Comparison of ENCODE assay signal across 8 cellular contexts in genomic region chr5:143405747-143406098, GRCh38. TPM values are rescaled to one million over a fixed set of nuclear protein-coding genes. Genes with fewer than 3 reads are reported as not detected.
DNase-seq lines count a peak whose midpoint lies in the region; ATAC-seq and TF ChIP-seq lines count a peak whose summit lies in the region.

No MANE protein-coding gene starts in this region.

- no peaks in the 10 kb centered on the region for H3K9me3 ChIP-seq in T-helper 17 cell (ENCODE audit: control insufficient read depth, low read length, poor library complexity, severe bottlenecking)
- H3K9me3 ChIP-seq in gastrocnemius medialis: no peaks in the 10 kb centered on the region

- no peak for TF ChIP-seq POLR2A in gastrocnemius medialis (IDR thresholded peaks at IDR 0.05)

- peaks cover 8 to 9% of the 10 kb centered on the region in 2 donors for H3K4me1 ChIP-seq in gastrocnemius medialis

- H3K27ac Mint-ChIP-seq in T-helper 17 cell: peak overlapping the region; percentile 98

- intact Hi-C loops in gastrocnemius medialis (cut with DNase I; ENCODE audit: low total_unique reads): loop anchor here (2.0 to 10.0 kb wide), 2 partner anchors 419 to 631 kb away; partner anchors contain the start of gene ARHGAP26

- peak overlapping the region; percentile 95 for H3K4me3 Mint-ChIP-seq in T-helper 17 cell

- ATAC-seq in T-helper 17 cell (no peak), gastrocnemius medialis (no peak), GM21619 (IDR thresholded peaks at IDR 0.05; ENCODE audit: unreplicated experiment) (no peak), GM18517 (IDR thresholded peaks at IDR 0.05; ENCODE audit: unreplicated experiment) (no peak)

- TF ChIP-seq CTCF in GM12865 (IDR thresholded peaks at IDR 0.05; ENCODE audit: insufficient read depth, low read depth, low read length, missing control alignments): no peak
- TF ChIP-seq CTCF in fibroblast of the aortic adventitia (IDR thresholded peaks at IDR 0.05; ENCODE audit: insufficient read depth, low read length): no peak
- no peak for TF ChIP-seq CTCF in gastrocnemius medialis (IDR thresholded peaks at IDR 0.05 in 4 of 5, conservative IDR thresholded peaks at IDR 0.05 in 1 of 5)

- H3K4me3 ChIP-seq in GM12865 (ENCODE audit: low read depth, low read length) (peak overlapping the region; percentile 94), fibroblast of the aortic adventitia (ENCODE audit: low read depth, low read length) (peak overlapping the region; percentile 73), gastrocnemius medialis (peak overlapping the region; percentile 75 to 92 (median 85))

- DNase-seq in GM12865 (ENCODE audit: low read depth): no peak
- no peak for DNase-seq in T-helper 17 cell
- no peak for DNase-seq in fibroblast of the aortic adventitia (ENCODE audit: low read depth)
- no peak for DNase-seq in gastrocnemius medialis
- DNase-seq in D341Med (ENCODE audit: low spot score): no peak
- no peak for DNase-seq in epidermal melanocyte (ENCODE audit: insufficient read length, low spot score)

- H3K4me1 Mint-ChIP-seq in T-helper 17 cell: peaks cover 24% of the 10 kb centered on the region

- H3K36me3 Mint-ChIP-seq in T-helper 17 cell (ENCODE audit: low read depth): peaks cover 2% of the 10 kb centered on the region

- H3K36me3 ChIP-seq in gastrocnemius medialis: no peaks in the 10 kb centered on the region

- in situ Hi-C loops in gastrocnemius medialis (cut with MboI; ENCODE audit: low sequenced_read_pairs in 4 of 4): loop anchor here (10.0 to 25.0 kb wide), 6 partner anchors 161 to 481 kb away; no protein-coding TSS in a partner anchor

- H3K27me3 Mint-ChIP-seq in T-helper 17 cell: no peaks in the 10 kb centered on the region

- H3K27ac ChIP-seq in gastrocnemius medialis: peak overlapping the region; percentile 99 to 100 (median 99)

- no peaks in the 10 kb centered on the region for H3K27me3 ChIP-seq in gastrocnemius medialis

RNA-seq across cellular contexts. Expression of gene NR3C1, which starts 2.2 kb away (rescaled TPM):
- total RNA-seq in T-helper 17 cell (100 to 1,000 TPM; 118 to 133 TPM), fibroblast of the aortic adventitia (ENCODE audit: low replicate concordance) (132 and 147 TPM in 2 replicates), gastrocnemius medialis (10 to 100 TPM; 56.7 to 79.1 (median 64.4) TPM)
